20 cellular contexts compared by ENCODE assay signal in genomic region chr7:111474723-111475418, GRCh38.
"Had no signal": no experiment of that assay in that cellular context is flagged by ENCODE, and none has a peak within 500 bp of the region (broad histone marks: within the 10 kb centered on the region; RNA-seq: fewer than 3 reads in every experiment).

No MANE protein-coding gene starts in this region.

- H3K27ac ChIP-seq: colonic mucosa, heart left ventricle, parathyroid adenoma, prostate gland had no signal

- H2AFZ ChIP-seq: parathyroid adenoma had no signal

- H3K27me3 ChIP-seq: colonic mucosa, heart left ventricle, spleen had no signal

- H3K4me1 ChIP-seq: colonic mucosa, parathyroid adenoma, prostate gland, spleen had no signal

- ATAC-seq: heart left ventricle; naive thymus-derived CD4-positive, alpha-beta T cell; sciatic nerve; stimulated activated naive B cell treated with anti-CD40 and anti-IgM and Interleukin-4, amounts not matched to agents 10 μg/mL and 1 μg/mL and 100 μg/mL, for 72 hours; stimulated activated naive CD8-positive, alpha-beta T cell treated with anti-CD3 and anti-CD28 coated beads, Interleukin-15, amount 100 ng/mL, for 72 hours had no signal

- H3K79me2 ChIP-seq: parathyroid adenoma had no signal

- H3K36me3 ChIP-seq: colonic mucosa, heart left ventricle, prostate gland, spleen had no signal

- FAIRE-seq: islet of Langerhans had no signal

- H3K9me3 ChIP-seq: colonic mucosa, prostate gland had no signal

- H3K9ac ChIP-seq: parathyroid adenoma had no signal

- DNase-seq: colonic mucosa; dermis blood vessel endothelial cell; foreskin melanocyte; heart left ventricle; hippocampal formation; kidney glomerular epithelial cell; naive thymus-derived CD4-positive, alpha-beta T cell; nephron progenitor cell; spleen; stimulated activated CD4-positive, alpha-beta T cell treated with anti-CD3 and anti-CD28 coated beads, Interleukin-15, amount 100 ng/mL, for 24 hours; stimulated activated CD4-positive, alpha-beta T cell treated with anti-CD3 and anti-CD28 coated beads, Interleukin-1b, Interleukin-23, amount 100 ng/mL, for 48 hours; stimulated activated CD4-positive, alpha-beta T cell treated with anti-CD3 and anti-CD28 coated beads, Interleukin-4, amount 100 ng/mL, for 4 hours; stimulated activated naive B cell treated with anti-CD40 and anti-IgM and Interleukin-4, amounts not matched to agents 10 μg/mL and 1 μg/mL and 100 μg/mL, for 72 hours; stimulated activated naive CD8-positive, alpha-beta T cell treated with anti-CD3 and anti-CD28 coated beads, Interleukin-15, amount 100 ng/mL, for 72 hours; substantia nigra; trophoblast cell had no signal

- H3K4me3 ChIP-seq: colonic mucosa, heart left ventricle, prostate gland, spleen had no signal
